Comparison of ENCODE assay signal across 7 cellular contexts in the genomic region with DNA sequence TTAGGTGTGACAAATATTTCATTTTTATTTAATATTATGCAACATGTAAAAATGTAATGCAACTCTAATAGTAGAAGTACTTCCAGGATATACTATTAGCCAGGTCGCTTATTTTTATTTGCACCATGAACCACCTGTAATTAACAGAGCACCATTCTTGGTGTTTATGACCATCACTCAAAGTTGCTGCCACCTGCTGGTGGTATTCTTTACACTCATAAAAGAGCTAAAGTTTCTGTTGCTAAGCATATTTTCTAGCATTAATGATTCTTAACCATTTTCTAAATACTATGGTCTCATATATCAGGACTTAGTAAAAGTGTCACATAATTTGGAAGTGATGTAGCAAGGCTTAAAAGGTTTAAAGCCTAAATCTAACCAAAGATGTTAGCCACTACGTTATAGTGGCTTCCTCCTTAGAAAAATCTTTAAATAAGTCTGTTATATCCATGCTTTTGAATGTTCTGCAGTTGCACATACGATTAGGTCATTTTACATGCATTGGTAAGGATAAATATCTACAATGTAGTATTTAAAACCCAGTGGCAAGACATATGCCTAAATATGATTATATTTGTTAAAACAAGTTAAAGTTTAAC.
DNase-seq lines count a peak whose midpoint lies in the region; ATAC-seq, FAIRE-seq and TF ChIP-seq lines count a peak whose summit lies in the region.

No MANE protein-coding gene starts in this region.

- CTCF ChIA-PET in activated CD8-positive, alpha-beta T cell treated with anti-CD3 and anti-CD28 coated beads for 36 hours (lab: Charles Lee), result interaction anchor here (0.9 kb wide), 1 partner anchor 14 kb away, joined by 3 read pairs; no protein-coding TSS in a partner anchor

- no peak overlapping the region for H3K4me3 ChIP-seq in DOHH2 (ENCODE audit: low read length)
- no peak overlapping the region for H3K4me3 ChIP-seq in upper lobe of right lung

- H3K36me3 Mint-ChIP-seq in activated CD8-positive, alpha-beta T cell treated with anti-CD3 and anti-CD28 coated beads for 36 hours (ENCODE audit: low read depth), result no peaks in the 10 kb centered on the region

- no peaks in the 10 kb centered on the region for H3K9me3 Mint-ChIP-seq in activated CD8-positive, alpha-beta T cell treated with anti-CD3 and anti-CD28 coated beads for 36 hours

- no peaks in the 10 kb centered on the region for H3K9me2 ChIP-seq in DOHH2 (replicated peaks; ENCODE audit: control insufficient read depth, low read length)

- no peak overlapping the region for H3K4me2 ChIP-seq in DOHH2 (ENCODE audit: low read length)

- intact Hi-C loops in activated CD8-positive, alpha-beta T cell treated with anti-CD3 and anti-CD28 coated beads for 36 hours (cut with micrococcal nuclease), result no loop called here
- intact Hi-C loops in upper lobe of right lung (cut with DNase I), result no loop called here

- H3K27ac Mint-ChIP-seq in activated CD8-positive, alpha-beta T cell treated with anti-CD3 and anti-CD28 coated beads for 36 hours, result no peak overlapping the region

- H3K27me3 Mint-ChIP-seq in activated CD8-positive, alpha-beta T cell treated with anti-CD3 and anti-CD28 coated beads for 36 hours, result no peaks in the 10 kb centered on the region

- H3K27ac ChIP-seq in DOHH2 (ENCODE audit: low read depth, low read length), result no peak overlapping the region
- H3K27ac ChIP-seq in upper lobe of right lung, result no peak overlapping the region

- no peaks in the 10 kb centered on the region for H3F3A ChIP-seq in DOHH2 (ENCODE audit: control insufficient read depth, insufficient read depth)

- FAIRE-seq in GM12892 (lab: Jason Lieb, UNC), result no peak

- no peaks in the 10 kb centered on the region for H3K36me3 ChIP-seq in DOHH2 (ENCODE audit: control insufficient read depth, low read length)
- no peaks in the 10 kb centered on the region for H3K36me3 ChIP-seq in upper lobe of right lung

- H3K27me3 ChIP-seq in DOHH2 (ENCODE audit: control insufficient read depth, low read length) (no peaks in the 10 kb centered on the region), upper lobe of right lung (no peaks in the 10 kb centered on the region)

- POLR2A ChIA-PET in activated CD8-positive, alpha-beta T cell treated with anti-CD3 and anti-CD28 coated beads for 36 hours (lab: Charles Lee), result interaction anchor here (0.6 kb wide), 1 partner anchor 1747 kb away, joined by 3 read pairs; no protein-coding TSS in a partner anchor

- no peaks in the 10 kb centered on the region for H3K4me1 ChIP-seq in DOHH2 (ENCODE audit: control insufficient read depth, low read length)
- H3K4me1 ChIP-seq in upper lobe of right lung, result no peaks in the 10 kb centered on the region

- ATAC-seq in GM19395 (IDR thresholded peaks at IDR 0.05; ENCODE audit: unreplicated experiment), result peak; percentile 74
- no peak for ATAC-seq in activated CD8-positive, alpha-beta T cell treated with anti-CD3 and anti-CD28 coated beads for 36 hours
- ATAC-seq in upper lobe of right lung, result peak; percentile 47

- H4K20me1 ChIP-seq in DOHH2 (ENCODE audit: control insufficient read depth, insufficient read depth, low read depth, low read length), result no peaks in the 10 kb centered on the region

- no peak overlapping the region for H3K4me3 Mint-ChIP-seq in activated CD8-positive, alpha-beta T cell treated with anti-CD3 and anti-CD28 coated beads for 36 hours

- H3K79me2 ChIP-seq in DOHH2 (ENCODE audit: control insufficient read depth, low read length), result no peaks in the 10 kb centered on the region

- peak; percentile 17 for DNase-seq in MV-4-11 (lab: John Stamatoyannopoulos, UW)
- DNase-seq in activated CD8-positive, alpha-beta T cell treated with anti-CD3 and anti-CD28 coated beads for 36 hours, result peak; percentile 44
- peak; percentile 34 for DNase-seq in iris pigment epithelial cell (ENCODE audit: low read depth)
- no peak for DNase-seq in upper lobe of right lung
- DNase-seq in GM12892 (ENCODE audit: insufficient read length), result no peak

- no peaks in the 10 kb centered on the region for H3K4me1 Mint-ChIP-seq in activated CD8-positive, alpha-beta T cell treated with anti-CD3 and anti-CD28 coated beads for 36 hours (ENCODE audit: low read depth)

- TF ChIP-seq POLR2A in GM12892 (IDR thresholded peaks at IDR 0.05; ENCODE audit: low read depth, low read length), result no peak

- no peaks in the 10 kb centered on the region for H3K9me3 ChIP-seq in DOHH2 (ENCODE audit: control insufficient read depth, insufficient read depth, low read length)
- no peaks in the 10 kb centered on the region for H3K9me3 ChIP-seq in upper lobe of right lung

- TF ChIP-seq CTCF in DOHH2 (IDR thresholded peaks at IDR 0.05; ENCODE audit: low read depth, low read length, poor library complexity, severe bottlenecking) (peak; percentile 60), upper lobe of right lung (IDR thresholded peaks at IDR 0.05) (peak; percentile 54)
- peak; percentile 53 for TF ChIP-seq CTCF in activated CD8-positive, alpha-beta T cell treated with anti-CD3 and anti-CD28 coated beads for 36 hours (IDR thresholded peaks at IDR 0.05)

Comparison
In these comparisons a context has a peak if more than half of its experiments do, and no peak if none do; other contexts are left out.
1. DNase-seq: peak in MV-4-11 (single experiment), activated CD8-positive, alpha-beta T cell treated with anti-CD3 and anti-CD28 coated beads for 36 hours (single experiment) and iris pigment epithelial cell (single experiment); none in upper lobe of right lung (single experiment) and GM12892 (single experiment).
2. Peak in every context shown above with its lines, with median percentiles within 50 percentile points of each other: CTCF ChIP-seq.